8 cellular contexts compared by ENCODE assay signal in the genomic region with DNA sequence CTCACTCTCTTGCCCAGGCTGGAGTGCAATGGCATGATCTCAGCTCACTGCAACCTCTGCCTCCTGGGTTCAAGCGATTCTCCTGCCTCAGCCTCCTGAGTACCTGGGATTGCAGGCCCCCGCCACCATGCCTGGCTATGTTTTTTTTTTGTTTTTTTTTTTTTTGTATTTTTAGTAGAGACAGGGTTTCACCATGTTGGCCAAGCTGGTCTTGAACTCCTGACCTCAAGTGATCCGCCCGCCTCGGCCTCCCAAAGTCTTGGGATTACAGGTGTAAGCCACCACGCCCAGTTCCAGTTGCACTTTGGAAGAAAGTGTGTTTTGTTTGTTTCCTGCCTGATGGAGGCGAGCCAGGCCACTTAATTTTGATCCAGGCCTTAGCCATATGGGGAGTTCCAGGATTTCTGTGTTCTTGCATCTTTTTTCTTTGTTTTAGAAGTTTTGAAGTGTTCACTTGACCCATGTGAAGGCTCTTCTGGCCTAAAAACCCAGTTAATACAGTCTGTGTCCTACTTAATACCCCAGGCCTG. TPM values are rescaled to one million over a fixed set of nuclear protein-coding genes. Genes with fewer than 3 reads are reported as not detected.
A peak's percentile ranks its signal among the peaks of the same experiment; 100 is the strongest.
DNase-seq lines count a peak whose midpoint lies in the region; ATAC-seq and TF ChIP-seq lines count a peak whose summit lies in the region.
"Not testable (repeated sequence)": the region's sequence is repeated elsewhere in the genome, so short reads cannot be mapped to it uniquely, and the experiment has no call there.

No MANE protein-coding gene starts in this region.

- RAD21 ChIA-PET in HCT116 (lab: Charles Lee; ENCODE audit: low non-redundant PET in 1 of 2, low total read pairs in 2 of 2, uncharacterized antibody in 2 of 2, unreplicated experiment in 2 of 2), result not testable (repeated sequence)

- peak; percentile 12; the same call in 1 of the 2 replicates for TF ChIP-seq RAD21 in HCT116 (IDR thresholded peaks at IDR 0.05; ENCODE audit: low read depth)

- not testable (repeated sequence) for TF ChIP-seq EP300 in sigmoid colon (IDR thresholded peaks at IDR 0.05)

- H3K4me2 ChIP-seq in HCT116 (ENCODE audit: low read length), result not testable (repeated sequence)

- TF ChIP-seq POLR2A in HCT116 (IDR thresholded peaks at IDR 0.05; ENCODE audit: borderline replicate concordance, extremely low read depth, insufficient read depth, insufficient read length); sigmoid colon (IDR thresholded peaks at IDR 0.05): not testable (repeated sequence)

- not testable (repeated sequence) for H2AFZ ChIP-seq in HCT116 (ENCODE audit: low read depth, low read length, poor library complexity, severe bottlenecking)

- H3K4me3 Mint-ChIP-seq in T-cell; activated T-cell treated with anti-CD3 and anti-CD28 coated beads, Interleukin-2, amount 50 U/mL, for 24 hours: not testable (repeated sequence)
- H3K4me3 Mint-ChIP-seq in effector memory CD8-positive, alpha-beta T cell, result peak overlapping the region in 1 of 2 donors; percentile 38

- CTCF ChIA-PET in HCT116 (lab: Charles Lee), result not testable (repeated sequence)
- CTCF ChIA-PET in T-cell (lab: Charles Lee), result interaction anchor here (0.6 to 0.7 kb wide), 2 partner anchors 65 to 196 kb away, joined by 4 read pairs; no protein-coding TSS in a partner anchor

- intact Hi-C loops in HCT116 (cut with micrococcal nuclease); left ventricle myocardium inferior (cut with micrococcal nuclease); sigmoid colon (cut with DNase I); tibial artery (cut with DNase I; ENCODE audit: low total_unique reads): not testable (repeated sequence)

- not testable (repeated sequence) for H3K27ac ChIP-seq in HCT116 (ENCODE audit: low read depth, low read length)
- H3K27ac ChIP-seq in left ventricle myocardium inferior (replicated peaks) (peak overlapping the region; percentile 94), sigmoid colon (peak overlapping the region; percentile 98 to 100 (median 99)), tibial artery (peak overlapping the region; percentile 1 to 98)

- peaks cover 14% of the 10 kb centered on the region for H3K36me3 Mint-ChIP-seq in T-cell
- peaks cover 34% of the 10 kb centered on the region for H3K36me3 Mint-ChIP-seq in activated T-cell treated with anti-CD3 and anti-CD28 coated beads, Interleukin-2, amount 50 U/mL, for 24 hours (ENCODE audit: low read depth)
- H3K36me3 Mint-ChIP-seq in effector memory CD8-positive, alpha-beta T cell (ENCODE audit: insufficient read depth), result not testable (repeated sequence)

- H3K27me3 ChIP-seq in HCT116 (ENCODE audit: insufficient read depth, low read length); left ventricle myocardium inferior (ENCODE audit: low read depth); sigmoid colon; tibial artery: not testable (repeated sequence)

- peaks cover 96% of the 10 kb centered on the region for H3K79me2 ChIP-seq in HCT116 (ENCODE audit: insufficient read depth, low read length)

- not testable (repeated sequence) for DNase-seq in HCT116 (ENCODE audit: low read depth, low spot score); T-cell; activated T-cell treated with anti-CD3 and anti-CD28 coated beads, Interleukin-2, amount 50 U/mL, for 24 hours; effector memory CD8-positive, alpha-beta T cell; left ventricle myocardium inferior; sigmoid colon; tibial artery
- peak; percentile 41 for DNase-seq in mesenteric fat pad (ENCODE audit: low spot score)

- H3K9me3 Mint-ChIP-seq in T-cell; activated T-cell treated with anti-CD3 and anti-CD28 coated beads, Interleukin-2, amount 50 U/mL, for 24 hours; effector memory CD8-positive, alpha-beta T cell: not testable (repeated sequence)

- POLR2A ChIA-PET in HCT116 (lab: Charles Lee); T-cell (lab: Charles Lee): not testable (repeated sequence)

- peaks cover 48 to 81% of the 10 kb centered on the region in 2 experiments for H3K4me1 ChIP-seq in HCT116 (ENCODE audit: control insufficient read depth in 1 of 2, insufficient read depth in 2 of 2, low read length in 2 of 2)
- H3K4me1 ChIP-seq in left ventricle myocardium inferior, result peaks cover 98% of the 10 kb centered on the region
- peaks cover 0 to 94% (median 92%) of the 10 kb centered on the region in 4 donors for H3K4me1 ChIP-seq in sigmoid colon
- peaks cover 0 to 96% (median 69%) of the 10 kb centered on the region in 4 donors for H3K4me1 ChIP-seq in tibial artery

- not testable (repeated sequence) for H3K9me2 ChIP-seq in HCT116 (ENCODE audit: insufficient read depth)

- H3K27me3 Mint-ChIP-seq in T-cell; activated T-cell treated with anti-CD3 and anti-CD28 coated beads, Interleukin-2, amount 50 U/mL, for 24 hours; effector memory CD8-positive, alpha-beta T cell: not testable (repeated sequence)

- not testable (repeated sequence) for H3K4me3 ChIP-seq in HCT116 (replicated peaks in 1 of 2; ENCODE audit: low read depth in 1 of 2, low read length in 2 of 2); left ventricle myocardium inferior; sigmoid colon; tibial artery

- ATAC-seq in HCT116; T-cell (replicated peaks in 1 of 4); effector memory CD8-positive, alpha-beta T cell (replicated peaks): not testable (repeated sequence)

- H3K9ac ChIP-seq in HCT116 (ENCODE audit: low read length), result not testable (repeated sequence)

- peak overlapping the region; percentile 90 to 92 for H3K27ac Mint-ChIP-seq in T-cell
- peak overlapping the region; percentile 51 for H3K27ac Mint-ChIP-seq in activated T-cell treated with anti-CD3 and anti-CD28 coated beads, Interleukin-2, amount 50 U/mL, for 24 hours
- H3K27ac Mint-ChIP-seq in effector memory CD8-positive, alpha-beta T cell, result peak overlapping the region; percentile 66 to 92

- H4K20me1 ChIP-seq in HCT116 (ENCODE audit: insufficient read depth), result not testable (repeated sequence)

- WGBS in sigmoid colon, 2 donors, result 67 to 81% methylated on average over 7 of the region's 7 CpGs

- not testable (repeated sequence) for H3K9me3 ChIP-seq in HCT116 (ENCODE audit: control insufficient read depth in 1 of 2, insufficient read depth in 1 of 2, low read depth in 1 of 2, low read length in 2 of 2); left ventricle myocardium inferior (replicated peaks); sigmoid colon; tibial artery

- peaks cover 62 to 78% (median 77%) of the 10 kb centered on the region in 3 donors for H3K4me1 Mint-ChIP-seq in T-cell
- peaks cover 81% of the 10 kb centered on the region for H3K4me1 Mint-ChIP-seq in activated T-cell treated with anti-CD3 and anti-CD28 coated beads, Interleukin-2, amount 50 U/mL, for 24 hours (ENCODE audit: low read depth)
- peaks cover 16 to 31% of the 10 kb centered on the region in 2 donors for H3K4me1 Mint-ChIP-seq in effector memory CD8-positive, alpha-beta T cell (ENCODE audit: low read depth in 2 of 2)

- BruUV-seq in HCT116 (replicated peaks; lab: Mats Ljungman, UMichigan), result not testable (repeated sequence)

- not testable (repeated sequence) for TF ChIP-seq CTCF in HCT116 (IDR thresholded peaks at IDR 0.05 in 2 of 3, conservative IDR thresholded peaks at IDR 0.05 in 1 of 3; ENCODE audit: borderline replicate concordance in 1 of 3, insufficient read depth in 1 of 3, low read depth in 2 of 3, low read length in 2 of 3); left ventricle myocardium inferior (IDR thresholded peaks at IDR 0.05; ENCODE audit: borderline replicate concordance); sigmoid colon (IDR thresholded peaks at IDR 0.05); tibial artery (IDR thresholded peaks at IDR 0.05)

- peaks cover 0 to 27% of the 10 kb centered on the region in 2 experiments; a peak in 1 of 4 replicates for H3K36me3 ChIP-seq in HCT116 (ENCODE audit: control insufficient read depth in 1 of 2, insufficient read depth in 2 of 2, low read length in 2 of 2)
- H3K36me3 ChIP-seq in left ventricle myocardium inferior, sigmoid colon, tibial artery: not testable (repeated sequence)

RNA-seq across cellular contexts. Expression of a gene that starts 11.0 kb away (rescaled TPM):
- total RNA-seq in HCT116 (2021; ENCODE audit: unreplicated experiment) (57.0 TPM), T-cell (10 to 100 TPM; 20.2 to 36.4 (median 23.7) TPM), left ventricle myocardium inferior (164 TPM), mesenteric fat pad (83.3 TPM), sigmoid colon (10 to 100 TPM; 32.9 to 62.4 (median 43.9) TPM)
- 51.9 and 56.4 TPM in 2 replicates for polyA plus RNA-seq in HCT116 (2012)
- 10 to 100 TPM; 10.8 to 22.5 (median 16.9) TPM for polyA plus RNA-seq in sigmoid colon
